9 cellular contexts compared by ENCODE assay signal in genomic region chr9:136326777-136327312, GRCh38. TPM values are rescaled to one million over a fixed set of nuclear protein-coding genes. Genes with fewer than 3 reads are reported as not detected.
DNase-seq lines count a peak whose midpoint lies in the region; ATAC-seq, FAIRE-seq and TF ChIP-seq lines count a peak whose summit lies in the region.
"Had no signal": no experiment of that assay in that cellular context is flagged by ENCODE, and none has a peak within 500 bp of the region (broad histone marks: within the 10 kb centered on the region; RNA-seq: fewer than 3 reads in every experiment).

No MANE protein-coding gene starts in this region.

- ATAC-seq in GM19035 (IDR thresholded peaks at IDR 0.05; ENCODE audit: unreplicated experiment) = no peak

- peak overlapping the region; percentile 100 for H3K27ac ChIP-seq in AG04450 (ENCODE audit: low read depth, low read length)
- no peak overlapping the region for H3K27ac ChIP-seq in Karpas-422 (ENCODE audit: low read length)
- peak overlapping the region; percentile 42 for H3K27ac ChIP-seq in duodenal mucosa (ENCODE audit: low read depth, low read length)
- H3K27ac ChIP-seq in neuronal stem cell (replicated peaks; ENCODE audit: low read length) = peak overlapping the region; percentile 66

- no CpG with 5 or more reads among the region's 16 CpGs for WGBS in neuronal stem cell (ENCODE audit: extremely low coverage in 2 of 2, insufficient read length in 2 of 2, insufficient replicate concordance in 1 of 2), 2 donors

- H3K9ac ChIP-seq in Karpas-422 (ENCODE audit: low read length) (peak overlapping the region; percentile 33), duodenal mucosa (ENCODE audit: low read depth in 1 of 2, low read length in 2 of 2) (no peak overlapping the region), neuronal stem cell (ENCODE audit: low read depth, low read length, poor library complexity) (peak overlapping the region; percentile 83)

- peak overlapping the region; percentile 82 for H2AK5ac ChIP-seq in neuronal stem cell (ENCODE audit: low read depth, low read length)

- H3K4me1 ChIP-seq in Karpas-422 (ENCODE audit: low read length) (peaks cover 56% of the 10 kb centered on the region), duodenal mucosa (ENCODE audit: control insufficient read depth in 1 of 2, insufficient read depth in 2 of 2, low read length in 2 of 2) (peaks cover 0 to 18% of the 10 kb centered on the region in 2 donors), neuronal stem cell (ENCODE audit: control insufficient read depth in 2 of 2, insufficient read depth in 1 of 2, low read depth in 1 of 2, low read length in 2 of 2) (peaks cover 27 to 37% of the 10 kb centered on the region in 2 donors)

- H3K27me3 ChIP-seq in AG04450 (ENCODE audit: control insufficient read depth, insufficient read depth, low read length) (no peaks in the 10 kb centered on the region), Karpas-422 (ENCODE audit: low read length) (no peaks in the 10 kb centered on the region), duodenal mucosa (ENCODE audit: control insufficient read depth in 1 of 2, insufficient read depth in 2 of 2, low read length in 2 of 2) (peaks cover 5 to 19% of the 10 kb centered on the region in 2 donors), neuronal stem cell (ENCODE audit: control insufficient read depth in 3 of 3, insufficient read depth in 3 of 3, low read depth in 1 of 3, low read length in 3 of 3) (no peaks in the 10 kb centered on the region)

- H4K91ac ChIP-seq in neuronal stem cell (ENCODE audit: low read depth, low read length, poor library complexity) = no peak overlapping the region

- TF ChIP-seq CTCF in AG04450 (IDR thresholded peaks at IDR 0.05; ENCODE audit: low read depth, low read length) = no peak

- H3K4me2 ChIP-seq in Karpas-422 (ENCODE audit: low read depth, low read length, poor library complexity, severe bottlenecking) (peak overlapping the region; percentile 25), neuronal stem cell (ENCODE audit: insufficient read depth, low read length, poor library complexity, severe bottlenecking) (peak overlapping the region; percentile 51)

- no peaks in the 10 kb centered on the region for H3K9me2 ChIP-seq in Karpas-422 (replicated peaks; ENCODE audit: insufficient read depth, low read length)

- FAIRE-seq in HTR-8/SVneo (lab: Jason Lieb, UNC) = no peak

- H3K4ac ChIP-seq in neuronal stem cell (ENCODE audit: low read length) = peak overlapping the region; percentile 69

- peaks cover 30% of the 10 kb centered on the region for H3K79me1 ChIP-seq in neuronal stem cell (ENCODE audit: low read depth, low read length)

- H2AFZ ChIP-seq in Karpas-422 (ENCODE audit: low read length) (no peak overlapping the region), neuronal stem cell (ENCODE audit: low read length) (peak overlapping the region; percentile 84)

- POLR2A ChIA-PET in AG04450 (lab: Yijun Ruan, JAX) = interaction anchor here (0.6 to 2.0 kb wide), 8 partner anchors 9 to 400 kb away, joined by 3 to 15 read pairs (median 4); partner anchors contain the start of gene DNLZ

- peak overlapping the region; percentile 25 for H2BK5ac ChIP-seq in neuronal stem cell (ENCODE audit: low read length)

- H3K36me3 ChIP-seq in Karpas-422 (ENCODE audit: insufficient read depth, low read length) (no peaks in the 10 kb centered on the region), duodenal mucosa (ENCODE audit: control insufficient read depth in 1 of 2, insufficient read depth in 2 of 2, low read length in 2 of 2) (no peaks in the 10 kb centered on the region), neuronal stem cell (replicated peaks in 1 of 2; ENCODE audit: control insufficient read depth in 2 of 2, insufficient read depth in 2 of 2, low read length in 2 of 2) (peaks cover 0 to 4% of the 10 kb centered on the region in 2 donors)

- H3K14ac ChIP-seq in neuronal stem cell (ENCODE audit: low read length) = no peak overlapping the region

- H3K23ac ChIP-seq in neuronal stem cell (ENCODE audit: low read depth, low read length, poor library complexity) = no peak overlapping the region

- no peak overlapping the region for H4K8ac ChIP-seq in neuronal stem cell (ENCODE audit: low read depth, low read length)

- peak overlapping the region; percentile 96 for H3K18ac ChIP-seq in neuronal stem cell (ENCODE audit: low read length)

- no peaks in the 10 kb centered on the region; the same call in 1 of the 2 replicates for H4K20me1 ChIP-seq in Karpas-422 (ENCODE audit: insufficient read depth, low read depth, low read length)

- CTCF ChIA-PET in AG04450 (lab: Charles Lee) = no interaction called here

- no peaks in the 10 kb centered on the region for H3K79me2 ChIP-seq in Karpas-422 (ENCODE audit: low read length)

- DNase-seq in AG04450 (ENCODE audit: low read depth, low spot score) = no peak
- DNase-seq in Karpas-422 = no peak
- no peak for DNase-seq in neuronal stem cell (ENCODE audit: low spot score)
- DNase-seq in HuH-7 (ENCODE audit: low spot score) = no peak
- no peak for DNase-seq in SIG-M5 treated with dmso at 0.1 percent for 504 hours (lab: John Stamatoyannopoulos, UW; ENCODE audit: unreplicated experiment)
- no peak for DNase-seq in HTR-8/SVneo (ENCODE audit: insufficient read length, low spot score)

- peak overlapping the region; percentile 87 for H2BK12ac ChIP-seq in neuronal stem cell (ENCODE audit: low read length)

- peaks cover 13% of the 10 kb centered on the region; the same call in 1 of the 2 replicates for H3K9me3 ChIP-seq in AG04450 (ENCODE audit: control insufficient read depth, insufficient read depth, low read length)
- no peaks in the 10 kb centered on the region for H3K9me3 ChIP-seq in Karpas-422 (ENCODE audit: low read length)
- H3K9me3 ChIP-seq in duodenal mucosa (ENCODE audit: control insufficient read depth in 1 of 2, low read length in 2 of 2) = no peaks in the 10 kb centered on the region
- H3K9me3 ChIP-seq in neuronal stem cell (replicated peaks in 1 of 2; ENCODE audit: control insufficient read depth in 2 of 2, insufficient read depth in 1 of 2, low read depth in 1 of 2, low read length in 2 of 2) = no peaks in the 10 kb centered on the region

- H3K4me3 ChIP-seq in AG04450 (ENCODE audit: low read depth, low read length) = peak overlapping the region; percentile 31
- H3K4me3 ChIP-seq in Karpas-422 (ENCODE audit: low read length) = peak overlapping the region; percentile 23; the same call in 1 of the 2 replicates
- no peak overlapping the region for H3K4me3 ChIP-seq in duodenal mucosa (ENCODE audit: low read depth in 1 of 2, low read length in 2 of 2)
- H3K4me3 ChIP-seq in neuronal stem cell (ENCODE audit: low read length in 2 of 2) = peak overlapping the region; percentile 70 to 92

- peak overlapping the region; percentile 47 for H2BK15ac ChIP-seq in neuronal stem cell (ENCODE audit: low read length)

- H2BK120ac ChIP-seq in neuronal stem cell (ENCODE audit: low read depth, low read length) = peak overlapping the region; percentile 29

RNA-seq across cellular contexts. Expression of gene GPSM1, which starts 0.5 kb away (rescaled TPM):
- 22.5 and 32.8 TPM in 2 replicates for polyA plus RNA-seq in AG04450 (2011; rRNA removed)
- polyA minus RNA-seq in AG04450 (2011; rRNA and poly(A)+ RNA removed) = 20.8 and 28.2 TPM in 2 replicates
- total RNA-seq in Karpas-422 (2014; rRNA removed; shearing (Covaris generic); ENCODE audit: low replicate concordance) = 11.7 and 38.4 TPM in 2 replicates
- polyA plus RNA-seq in neuronal stem cell (2013, experiment 1 of 2) = 37.4 TPM
- polyA plus RNA-seq in neuronal stem cell (2013, experiment 2 of 2) = 37.2 TPM

RNA-seq across cellular contexts. Expression of gene CCDC187, which starts 23.0 kb away (rescaled TPM):
- not detected in 2 replicates for polyA plus RNA-seq in AG04450 (2011; rRNA removed)
- not detected in 2 replicates for polyA minus RNA-seq in AG04450 (2011; rRNA and poly(A)+ RNA removed)
- 0.34 and 0.43 TPM in 2 replicates for total RNA-seq in Karpas-422 (2014; rRNA removed; shearing (Covaris generic); ENCODE audit: low replicate concordance)
- polyA plus RNA-seq in neuronal stem cell (2013, experiment 1 of 2) = 0.08 TPM
- 0.08 TPM for polyA plus RNA-seq in neuronal stem cell (2013, experiment 2 of 2)
- total RNA-seq: Daoy had no signal

RNA-seq across cellular contexts. Expression of gene DNLZ, which starts 36.7 kb away (rescaled TPM):
- 3.7 and 4.7 TPM in 2 replicates for polyA plus RNA-seq in AG04450 (2011; rRNA removed)
- polyA minus RNA-seq in AG04450 (2011; rRNA and poly(A)+ RNA removed) = 0.74 and 0.96 TPM in 2 replicates
- 40.1 and 104 TPM in 2 replicates for total RNA-seq in Karpas-422 (2014; rRNA removed; shearing (Covaris generic); ENCODE audit: low replicate concordance)
- polyA plus RNA-seq in neuronal stem cell (2013, experiment 1 of 2) = 6.7 TPM
- 6.9 TPM for polyA plus RNA-seq in neuronal stem cell (2013, experiment 2 of 2)

RNA-seq across cellular contexts. Expression of gene CARD9, which starts 46.6 kb away (rescaled TPM):
- 0.63 and 0.93 TPM in 2 replicates for polyA plus RNA-seq in AG04450 (2011; rRNA removed)
- polyA minus RNA-seq in AG04450 (2011; rRNA and poly(A)+ RNA removed) = 0.51 and 0.87 TPM in 2 replicates
- 1.3 and 2.9 TPM in 2 replicates for total RNA-seq in Karpas-422 (2014; rRNA removed; shearing (Covaris generic); ENCODE audit: low replicate concordance)
- 0.14 TPM for polyA plus RNA-seq in neuronal stem cell (2013, experiment 1 of 2)
- 0.17 TPM for polyA plus RNA-seq in neuronal stem cell (2013, experiment 2 of 2)

Comparison
In these comparisons a context has a peak if more than half of its experiments do, and no peak if none do; other contexts are left out.
1. H3K4me3 ChIP-seq: peak in AG04450 (single experiment), Karpas-422 (single experiment) and neuronal stem cell (2 of 2); none in duodenal mucosa (0 of 2).
2. H3K9ac ChIP-seq: peak in Karpas-422 (single experiment) and neuronal stem cell (single experiment); none in duodenal mucosa (0 of 2).